20 cellular contexts compared by ENCODE assay signal in genomic region chr3:131218196-131218595, GRCh38.
DNase-seq lines count a peak whose midpoint lies in the region; ATAC-seq and TF ChIP-seq lines count a peak whose summit lies in the region.
"Had no signal": no experiment of that assay in that cellular context is flagged by ENCODE, and none has a peak within 500 bp of the region (broad histone marks: within the 10 kb centered on the region; RNA-seq: fewer than 3 reads in every experiment).

No MANE protein-coding gene starts in this region.

- no peak overlapping the region for H3K4me3 Mint-ChIP-seq in progenitor cell of endocrine pancreas (ENCODE audit: low read depth)
- H3K4me3 Mint-ChIP-seq: activated CD8-positive, alpha-beta memory T cell treated with anti-CD3 and anti-CD28 coated beads, Interleukin-2, amount 10 ng/mL, durations not matched to agents 7 days and 5 days; brain had no signal

- no peak overlapping the region for H3K9ac ChIP-seq in GM23248
- H3K9ac ChIP-seq: BLaER1 had no signal

- in situ Hi-C loops in GM23248 (cut with MboI): no loop called here

- H3K9me3 Mint-ChIP-seq in progenitor cell of endocrine pancreas (ENCODE audit: low read depth): no peaks in the 10 kb centered on the region
- H3K9me3 Mint-ChIP-seq: brain had no signal

- no peaks in the 10 kb centered on the region for H3K79me2 ChIP-seq in GM23248 (ENCODE audit: insufficient read depth)
- H3K79me2 ChIP-seq: hepatocyte had no signal

- no peak overlapping the region for H3K27ac Mint-ChIP-seq in progenitor cell of endocrine pancreas
- H3K27ac Mint-ChIP-seq: activated CD8-positive, alpha-beta memory T cell treated with anti-CD3 and anti-CD28 coated beads, Interleukin-2, amount 10 ng/mL, durations not matched to agents 7 days and 5 days had no signal

- no peak overlapping the region for H2AFZ ChIP-seq in GM23248
- H2AFZ ChIP-seq: hepatocyte had no signal

- DNase-seq in GM23248 (peak; percentile 77), RPMI7951 (ENCODE audit: low read depth) (peak; percentile 98), epithelial cell of esophagus (ENCODE audit: low read depth) (peak; percentile 41), retina (peak; percentile 64), progenitor cell of endocrine pancreas (ENCODE audit: low spot score, unreplicated experiment) (no peak), nucleus accumbens (lab: John Stamatoyannopoulos, UW) (no peak), heart right ventricle (no peak), NCI-H2196 (lab: John Stamatoyannopoulos, UW; ENCODE audit: unreplicated experiment) (no peak)
- DNase-seq: activated CD8-positive, alpha-beta memory T cell treated with anti-CD3 and anti-CD28 coated beads, Interleukin-2, amount 10 ng/mL, durations not matched to agents 7 days and 5 days; activated effector memory CD4-positive, alpha-beta T cell treated with anti-CD3 and anti-CD28 coated beads, Interleukin-2, amount 50 U/mL, for 16 hours; DMS153; esophagus squamous epithelium; left colon; NCI-H1092; SHP77 had no signal

- peaks cover 46% of the 10 kb centered on the region for H3K4me1 ChIP-seq in GM23248 (ENCODE audit: insufficient read depth)
- peaks cover 0 to 13% (median 5%) of the 10 kb centered on the region in 9 donors for H3K4me1 ChIP-seq in heart right ventricle

- H3K27me3 ChIP-seq in GM23248 (replicated peaks; ENCODE audit: insufficient read depth): no peaks in the 10 kb centered on the region
- no peaks in the 10 kb centered on the region for H3K27me3 ChIP-seq in heart right ventricle
- H3K27me3 ChIP-seq: BLaER1, esophagus squamous epithelium, hepatocyte had no signal

- H3K4me2 ChIP-seq in GM23248 (ENCODE audit: unreplicated experiment): peak overlapping the region; percentile 25
- H3K4me2 ChIP-seq: BLaER1 had no signal

- H3K27ac ChIP-seq in GM23248: peak overlapping the region; percentile 32
- no peak overlapping the region for H3K27ac ChIP-seq in heart right ventricle
- H3K27ac ChIP-seq: BLaER1, esophagus squamous epithelium, skin epidermis had no signal

- H3K36me3 Mint-ChIP-seq in progenitor cell of endocrine pancreas (ENCODE audit: insufficient read depth): no peaks in the 10 kb centered on the region
- H3K36me3 Mint-ChIP-seq: activated CD8-positive, alpha-beta memory T cell treated with anti-CD3 and anti-CD28 coated beads, Interleukin-2, amount 10 ng/mL, durations not matched to agents 7 days and 5 days; brain had no signal

- H3K9me2 ChIP-seq in GM23248 (ENCODE audit: insufficient read depth): no peaks in the 10 kb centered on the region

- no peak for ATAC-seq in heart right ventricle
- ATAC-seq: activated CD4-positive, CD25-positive, alpha-beta regulatory T cell treated with anti-CD3 and anti-CD28 coated beads, Interleukin-2, amount 50 U/mL, for 24 hours; activated CD8-positive, alpha-beta memory T cell treated with anti-CD3 and anti-CD28 coated beads, Interleukin-2, amount 10 ng/mL, durations not matched to agents 7 days and 5 days; left colon had no signal

- intact Hi-C loops in heart right ventricle (cut with DNase I): no loop called here

- H3K4me3 ChIP-seq in GM23248 (no peak overlapping the region), epithelial cell of esophagus (ENCODE audit: low read length) (no peak overlapping the region), heart right ventricle (no peak overlapping the region)
- H3K4me3 ChIP-seq: BLaER1, esophagus squamous epithelium, hepatocyte, skin epidermis had no signal

- H3K36me3 ChIP-seq in GM23248 (ENCODE audit: low read depth) (no peaks in the 10 kb centered on the region), heart right ventricle (no peaks in the 10 kb centered on the region)
- H3K36me3 ChIP-seq: BLaER1, esophagus squamous epithelium had no signal

- H3K9me3 ChIP-seq in GM23248 (ENCODE audit: low read depth) (no peaks in the 10 kb centered on the region), heart right ventricle (no peaks in the 10 kb centered on the region)
- H3K9me3 ChIP-seq: BLaER1, esophagus squamous epithelium had no signal

- no peak for TF ChIP-seq CTCF in epithelial cell of esophagus (IDR thresholded peaks at IDR 0.05; ENCODE audit: insufficient read depth, low read depth, low read length, missing control alignments)
- no peak for TF ChIP-seq CTCF in progenitor cell of endocrine pancreas (IDR thresholded peaks at IDR 0.05; ENCODE audit: unreplicated experiment)
- no peak for TF ChIP-seq CTCF in heart right ventricle (IDR thresholded peaks at IDR 0.05)

- H4K20me1 ChIP-seq in GM23248 (ENCODE audit: insufficient read depth): no peaks in the 10 kb centered on the region
- H4K20me1 ChIP-seq: BLaER1 had no signal

- peaks cover 37% of the 10 kb centered on the region for H3F3A ChIP-seq in GM23248 (ENCODE audit: insufficient read depth)

- WGBS in GM23248 (ENCODE audit: low coverage in 1 of 2, low lambda C conversion rate in 2 of 2, missing lambda C conversion rate in 2 of 2), 2 experiments: 88 to 94% methylated on average over 1 of the region's 1 CpG
- 91 to 98% methylated on average over 1 of the region's 1 CpG for WGBS in heart right ventricle, 2 donors

- H3K4me1 Mint-ChIP-seq in progenitor cell of endocrine pancreas (ENCODE audit: low read depth): no peaks in the 10 kb centered on the region

- no peaks in the 10 kb centered on the region for H3K27me3 Mint-ChIP-seq in progenitor cell of endocrine pancreas
- H3K27me3 Mint-ChIP-seq: activated CD8-positive, alpha-beta memory T cell treated with anti-CD3 and anti-CD28 coated beads, Interleukin-2, amount 10 ng/mL, durations not matched to agents 7 days and 5 days had no signal

Comparison
In these comparisons a context has a peak if more than half of its experiments do, and no peak if none do; other contexts are left out.
1. DNase-seq: peak in GM23248 (single experiment), RPMI7951 (single experiment), epithelial cell of esophagus (single experiment) and retina (single experiment); none in progenitor cell of endocrine pancreas (single experiment), nucleus accumbens (0 of 56), heart right ventricle (0 of 2) and NCI-H2196 (single experiment).